In genomic region chrX:111047575-111047974, GRCh38 we compare ENCODE assay signal across 27 cellular contexts. TPM values are rescaled to one million over a fixed set of nuclear protein-coding genes. Genes with fewer than 3 reads are reported as not detected.
"Had no signal": no experiment of that assay in that cellular context is flagged by ENCODE, and none has a peak within 500 bp of the region (broad histone marks: within the 10 kb centered on the region; RNA-seq: fewer than 3 reads in every experiment).

No MANE protein-coding gene starts in this region.

- H3K4me1 ChIP-seq: adrenal gland had no signal

- H3K4me3 ChIP-seq: adrenal gland, PC-9 had no signal

- H3K9me3 ChIP-seq: adrenal gland had no signal

- H3K27me3 ChIP-seq: brain microvascular endothelial cell had no signal

- H3K4me2 ChIP-seq: KMS-11, PC-9 had no signal

- H2AFZ ChIP-seq: PC-9 had no signal

- ATAC-seq: activated CD8-positive, alpha-beta T cell treated with anti-CD3 and anti-CD28 coated beads for 36 hours; activated naive CD4-positive, alpha-beta T cell treated with anti-CD3 and anti-CD28 coated beads, Interleukin-2, amount 50 U/mL, for 72 hours had no signal

- DNase-seq: activated CD4-positive, alpha-beta T cell treated with anti-CD3 and anti-CD28 coated beads, Interleukin-2, amount 10 ng/mL, durations not matched to agents 24 days and 14 days; activated CD4-positive, alpha-beta T cell treated with anti-CD3 and anti-CD28 coated beads, Interleukin-2, amount 50 U/mL, for 4 hours; activated CD8-positive, alpha-beta T cell treated with anti-CD3 and anti-CD28 coated beads for 36 hours; activated gamma-delta T cell treated with Interleukin-2 at 50 U/mL for 16 hours; activated naive CD4-positive, alpha-beta T cell treated with anti-CD3 and anti-CD28 coated beads for 36 hours; activated T-cell treated with anti-CD3 and anti-CD28 coated beads, Interleukin-2, amount 50 U/mL, for 24 hours; brain microvascular endothelial cell; MM.1S; MV-4-11; NCI-H1092; NCI-H1436 treated with DMSO at 0.1 percent for 48 hours; NCI-H1694 treated with DMSO at 0.1 percent for 48 hours; NCI-H2029; NCI-H345; NCI-H510A; NCI-H526; NCI-H748 treated with DMSO at 0.1 percent for 48 hours; NK-92 treated with Interleukin-12 subunit alpha and Interleukin-12 subunit beta, amount 100 ng/mL, for 24 hours; PC-9; Right ventricle myocardium superior; T1000 had no signal

- H3K36me3 ChIP-seq: adrenal gland, brain microvascular endothelial cell had no signal

- H3K27ac ChIP-seq: adrenal gland, brain microvascular endothelial cell, KMS-11, PC-9, RWPE1 had no signal

- H3K9ac ChIP-seq: KMS-11 had no signal

RNA-seq across cellular contexts. Expression of gene PAK3, which starts 48.4 kb away (rescaled TPM):
- total RNA-seq: LHCN-M2, OCI-LY7, PC-9 had no signal
